In genomic region chr4:105473340-105474109, GRCh38 we compare ENCODE assay signal across 8 cellular contexts. TPM values are rescaled to one million over a fixed set of nuclear protein-coding genes. Genes with fewer than 3 reads are reported as not detected.
A peak's percentile ranks its signal among the peaks of the same experiment; 100 is the strongest.
DNase-seq lines count a peak whose midpoint lies in the region; ATAC-seq and TF ChIP-seq lines count a peak whose summit lies in the region.

TSS of gene PPA2 (minus strand) at chr4:105474062. CDS start at chr4:105474050, 12 bp downstream.

- DNase-seq in NCI-H1092 (lab: John Stamatoyannopoulos, UW) (peak; percentile 83), T-helper 1 cell (peak; percentile 57 to 89 (median 74)), adrenal gland (peak; percentile 85 to 94 (median 92)), heart left ventricle (peak; percentile 90 to 95 (median 93)), posterior cingulate gyrus (peak; percentile 61 to 97 (median 82)), type B pancreatic cell (ENCODE audit: extremely low spot score, unreplicated experiment) (peak; percentile 81)

- H3K9me3 Mint-ChIP-seq in type B pancreatic cell = no peaks in the 10 kb centered on the region

- TF ChIP-seq POLR2A in adrenal gland (IDR thresholded peaks at IDR 0.05) = peak; percentile 79 to 90
- TF ChIP-seq POLR2A in heart left ventricle (IDR thresholded peaks at IDR 0.05) = peak; percentile 6 to 63

- H3K9me3 ChIP-seq in adrenal gland (replicated peaks in 1 of 3) (no peaks in the 10 kb centered on the region), heart left ventricle (no peaks in the 10 kb centered on the region)

- intact Hi-C loops in adrenal gland (cut with DNase I) = loop anchor here (5.0 kb wide), 2 partner anchors 331 to 336 kb away; no protein-coding TSS in a partner anchor
- intact Hi-C loops in heart left ventricle (cut with DNase I) = loop anchor here in 8 of 10 donors (2.0 to 10.0 kb wide), 10 partner anchors 199 to 981 kb away; partner anchors contain the start of genes TET2 (in 4 of the 8) and CXXC4 (in 2 of the 8)
- intact Hi-C loops in posterior cingulate gyrus (cut with DNase I) = loop anchor here (2.0 to 10.0 kb wide), 2 partner anchors 327 to 1479 kb away; partner anchors contain the start of gene TET2

- H3K36me3 ChIP-seq in adrenal gland (replicated peaks in 1 of 2) (no peaks in the 10 kb centered on the region), heart left ventricle (no peaks in the 10 kb centered on the region)

- TF ChIP-seq CTCF in GM12875 (IDR thresholded peaks at IDR 0.05; ENCODE audit: borderline replicate concordance, insufficient read depth, low read depth, low read length) = no peak
- TF ChIP-seq CTCF in adrenal gland (IDR thresholded peaks at IDR 0.05) = peak in 2 of 6 experiments; percentile 87 to 88
- peak in 2 of 12 donors; percentile 88 to 93 for TF ChIP-seq CTCF in heart left ventricle (IDR thresholded peaks at IDR 0.05)
- no peak for TF ChIP-seq CTCF in type B pancreatic cell (conservative IDR thresholded peaks at IDR 0.05)

- H3K4me3 ChIP-seq in GM12875 (ENCODE audit: low read depth, low read length) (peak within 1 kb of the TSS; percentile 79), adrenal gland (peak within 1 kb of the TSS; percentile 84 to 93 (median 90)), heart left ventricle (peak within 1 kb of the TSS; percentile 70 to 98 (median 94))

- H3K36me3 Mint-ChIP-seq in type B pancreatic cell = peaks cover 23% of the 10 kb centered on the region

- peak; percentile 88 for ATAC-seq in HG02610 (IDR thresholded peaks at IDR 0.05; ENCODE audit: unreplicated experiment)
- peak; percentile 93 to 97 (median 95) for ATAC-seq in heart left ventricle

- H3K27me3 ChIP-seq in adrenal gland = no peaks in the 10 kb centered on the region
- no peaks in the 10 kb centered on the region for H3K27me3 ChIP-seq in heart left ventricle

- H3K27ac Mint-ChIP-seq in type B pancreatic cell = peak within 1 kb of the TSS; percentile 97

- H3K4me1 ChIP-seq in adrenal gland (replicated peaks in 1 of 2) (peaks cover 16 to 37% of the 10 kb centered on the region in 2 donors), heart left ventricle (peaks cover 0 to 50% (median 30%) of the 10 kb centered on the region in 12 donors)

- no peaks in the 10 kb centered on the region for H3K27me3 Mint-ChIP-seq in type B pancreatic cell

- H3K4me1 Mint-ChIP-seq in type B pancreatic cell (ENCODE audit: unreplicated experiment) = peaks cover 10% of the 10 kb centered on the region

- WGBS in adrenal gland, 4 donors = 0 to 1% (median 0%) methylated on average over 9 to 73 of the region's 73 CpGs
- 0 to 1% (median 0%) methylated on average over 28 to 73 of the region's 73 CpGs for WGBS in heart left ventricle, 4 donors

- H3K27ac ChIP-seq in adrenal gland = peak within 1 kb of the TSS; percentile 95 to 100 (median 98)
- H3K27ac ChIP-seq in heart left ventricle = peak within 1 kb of the TSS; percentile 97 to 100 (median 99)

- peak within 1 kb of the TSS; percentile 98 for H3K4me3 Mint-ChIP-seq in type B pancreatic cell

RNA-seq across cellular contexts. Expression of gene PPA2, which starts in this region (rescaled TPM):
- total RNA-seq in adrenal gland = 100 to 1,000 TPM in 5 of 8 donors, 10 to 100 TPM in 3; 77.1 to 342 (median 124) TPM
- 100 to 1,000 TPM in 1 of 3 donors, 10 to 100 TPM in 2; 61.7 to 110 (median 86.6) TPM for polyA plus RNA-seq in adrenal gland
- total RNA-seq in heart left ventricle = 100 to 1,000 TPM in 2 of 9 donors, 10 to 100 TPM in 7; 64.1 to 178 (median 87.6) TPM
- 10 to 100 TPM; 67.8 to 88.9 TPM for polyA plus RNA-seq in heart left ventricle
- total RNA-seq in type B pancreatic cell (ENCODE audit: low replicate concordance) = 88.9 and 97.2 TPM in 2 replicates

Comparison
In these comparisons a context has a peak if more than half of its experiments do, and no peak if none do; other contexts are left out.
1. Peak in every context shown above with its lines: DNase-seq, ATAC-seq, H3K4me3 ChIP-seq and H3K27ac ChIP-seq.